8 cellular contexts compared by ENCODE assay signal in genomic region chr1:18951818-18952391, GRCh38. TPM values are rescaled to one million over a fixed set of nuclear protein-coding genes. Genes with fewer than 3 reads are reported as not detected.
DNase-seq lines count a peak whose midpoint lies in the region; ATAC-seq and TF ChIP-seq lines count a peak whose summit lies in the region.

No MANE protein-coding gene starts in this region.

- DNase-seq in HL-60 (ENCODE audit: low read depth in 1 of 2, low spot score in 1 of 2) = peak in 1 of 2 experiments; percentile 59
- DNase-seq in activated CD8-positive, alpha-beta memory T cell treated with anti-CD3 and anti-CD28 coated beads, Interleukin-2, amount 50 U/mL, for 48 hours = peak; percentile 90
- DNase-seq in glutamatergic neuron = no peak
- DNase-seq in stimulated activated CD8-positive, alpha-beta memory T cell treated with anti-CD3 and anti-CD28 coated beads, Interleukin-12 subunit alpha, Interleukin-12 subunit beta, amount 100 ng/mL, for 4 hours (ENCODE audit: low read depth) = peak; percentile 57
- no peak for DNase-seq in head of caudate nucleus
- no peak for DNase-seq in COR-L47 (lab: John Stamatoyannopoulos, UW)

- peak overlapping the region; percentile 94 for H3K4me3 Mint-ChIP-seq in glutamatergic neuron (ENCODE audit: unreplicated experiment)

- peak; percentile 53 for ATAC-seq in GM19395 (IDR thresholded peaks at IDR 0.05; ENCODE audit: unreplicated experiment)
- no peak for ATAC-seq in GM21367 (IDR thresholded peaks at IDR 0.05; ENCODE audit: unreplicated experiment)

- peak overlapping the region; percentile 96 for H3K27ac Mint-ChIP-seq in glutamatergic neuron (ENCODE audit: unreplicated experiment)

- peak overlapping the region; percentile 29; the same call in 1 of the 2 replicates for H3K27ac ChIP-seq in HL-60 (replicated peaks)

- H3K4me3 ChIP-seq in HL-60 (replicated peaks; ENCODE audit: insufficient read depth, low read length) = no peak overlapping the region

- peaks cover 10% of the 10 kb centered on the region for H3K9me3 Mint-ChIP-seq in glutamatergic neuron (ENCODE audit: unreplicated experiment)

- peaks cover 56% of the 10 kb centered on the region for H3K4me1 Mint-ChIP-seq in glutamatergic neuron (ENCODE audit: low read depth, unreplicated experiment)

- intact Hi-C loops in head of caudate nucleus (cut with DNase I) = loop anchor here (5.0 kb wide), 1 partner anchor 45 kb away; no protein-coding TSS in a partner anchor

- H3K27me3 ChIP-seq in HL-60 (ENCODE audit: insufficient read depth, poor library complexity, severe bottlenecking) = peaks cover 11% of the 10 kb centered on the region

- peaks cover 18% of the 10 kb centered on the region for H3K27me3 Mint-ChIP-seq in glutamatergic neuron (ENCODE audit: unreplicated experiment)

- no peaks in the 10 kb centered on the region for H3K36me3 Mint-ChIP-seq in glutamatergic neuron (ENCODE audit: unreplicated experiment)

- no peak for TF ChIP-seq CTCF in HL-60 (IDR thresholded peaks at IDR 0.05; ENCODE audit: insufficient read depth, low read length)
- no peak for TF ChIP-seq CTCF in glutamatergic neuron (IDR thresholded peaks at IDR 0.05; ENCODE audit: partially characterized antibody, unreplicated experiment)

RNA-seq across cellular contexts. Expression of gene IFFO2, which starts 4.6 kb away (rescaled TPM):
- 107 TPM for total RNA-seq in glutamatergic neuron (ENCODE audit: unreplicated experiment)

RNA-seq across cellular contexts. Expression of gene ALDH4A1, which starts 49.5 kb away (rescaled TPM):
- total RNA-seq in glutamatergic neuron (ENCODE audit: unreplicated experiment) = 28.9 TPM

Comparison
In these comparisons a context has a peak if more than half of its experiments do, and no peak if none do; other contexts are left out.
1. DNase-seq: peak in activated CD8-positive, alpha-beta memory T cell treated with anti-CD3 and anti-CD28 coated beads, Interleukin-2, amount 50 U/mL, for 48 hours (single experiment) and stimulated activated CD8-positive, alpha-beta memory T cell treated with anti-CD3 and anti-CD28 coated beads, Interleukin-12 subunit alpha, Interleukin-12 subunit beta, amount 100 ng/mL, for 4 hours (single experiment); none in glutamatergic neuron (single experiment), head of caudate nucleus (0 of 42) and COR-L47 (single experiment).